Comparison of ENCODE assay signal across 28 cellular contexts in the genomic region with DNA sequence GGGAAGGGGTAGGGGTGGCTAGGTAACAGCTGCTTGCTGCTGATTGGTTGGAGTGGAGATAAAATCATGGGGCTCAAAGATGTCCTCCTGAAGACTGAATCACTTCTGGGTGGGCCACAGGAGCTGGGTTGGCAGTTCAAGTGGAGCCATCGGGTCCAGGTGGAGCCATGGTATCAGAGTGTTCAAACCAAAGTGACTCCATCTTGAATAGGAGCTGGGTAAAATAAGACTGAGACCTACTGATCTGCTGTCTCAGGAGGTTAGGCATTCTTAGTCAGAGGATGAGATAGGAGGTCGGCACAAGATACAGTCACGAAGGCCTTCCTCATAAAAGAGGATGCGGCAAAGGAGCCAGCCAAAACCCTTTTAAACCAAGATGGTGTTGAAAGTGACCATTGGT.
"Had no signal": no experiment of that assay in that cellular context is flagged by ENCODE, and none has a peak within 500 bp of the region (broad histone marks: within the 10 kb centered on the region; RNA-seq: fewer than 3 reads in every experiment).

No MANE protein-coding gene starts in this region.

- H2AFZ ChIP-seq: parathyroid adenoma had no signal

- H3K79me2 ChIP-seq: parathyroid adenoma had no signal

- H3K4me2 ChIP-seq: smooth muscle cell had no signal

- ATAC-seq: heart right ventricle; left lobe of liver; mucosa of descending colon; natural killer cell treated with Interleukin-12 subunit alpha and Interleukin-12 subunit beta and Interleukin-15 and Interleukin-18, amount 100 ng/mL, for 72 hours; sciatic nerve; stimulated activated memory B cell treated with anti-CD40 and anti-IgM and Interleukin-4, amounts not matched to agents 10 μg/mL and 1 μg/mL and 100 μg/mL, for 72 hours; stimulated activated naive CD8-positive, alpha-beta T cell treated with anti-CD3 and anti-CD28 coated beads, Interleukin-15, Interleukin-2, amounts not matched to agents 100 U/mL and 50 U/mL, for 24 hours had no signal

- H3K36me3 ChIP-seq: esophagus squamous epithelium, heart right ventricle, neutrophil, right atrium auricular region, tibial artery had no signal

- H3K27ac ChIP-seq: coronary artery, esophagus squamous epithelium, heart right ventricle, neutrophil, parathyroid adenoma, right atrium auricular region, testis, tibial artery had no signal

- H3K4me3 ChIP-seq: coronary artery, esophagus squamous epithelium, heart right ventricle, lung, mucosa of descending colon, right atrium auricular region, smooth muscle cell, testis, tibial artery had no signal

- H3K4me1 ChIP-seq: esophagus squamous epithelium, heart right ventricle, parathyroid adenoma, right atrium auricular region, testis, tibial artery had no signal

- DNase-seq: dermis blood vessel endothelial cell; effector memory CD4-positive, alpha-beta T cell; erythroblast; esophagus squamous epithelium; foreskin melanocyte; glutamatergic neuron; heart right ventricle; hippocampal formation; kidney; mucosa of descending colon; naive B cell; stimulated activated CD4-positive, alpha-beta T cell treated with anti-CD3 and anti-CD28 coated beads, Interleukin-2, amount 100 ng/mL, for 24 hours; stimulated activated CD4-positive, alpha-beta T cell treated with anti-CD3 and anti-CD28 coated beads, Interleukin-4, amount 100 ng/mL, for 24 hours; stimulated activated naive CD8-positive, alpha-beta T cell treated with anti-CD3 and anti-CD28 coated beads, Interleukin-15, Interleukin-2, amounts not matched to agents 100 U/mL and 50 U/mL, for 24 hours; substantia nigra; testis; tibial artery had no signal

- FAIRE-seq: endothelial cell of umbilical vein, kidney had no signal

- H3K9me3 ChIP-seq: esophagus squamous epithelium, heart right ventricle, mucosa of descending colon, neutrophil, right atrium auricular region, testis, tibial artery had no signal

- H3K27me3 ChIP-seq: neutrophil, right atrium auricular region, testis, tibial artery had no signal

- H3K9ac ChIP-seq: parathyroid adenoma had no signal
